ENCODE assay signal across 1 cellular context in the genomic region with DNA sequence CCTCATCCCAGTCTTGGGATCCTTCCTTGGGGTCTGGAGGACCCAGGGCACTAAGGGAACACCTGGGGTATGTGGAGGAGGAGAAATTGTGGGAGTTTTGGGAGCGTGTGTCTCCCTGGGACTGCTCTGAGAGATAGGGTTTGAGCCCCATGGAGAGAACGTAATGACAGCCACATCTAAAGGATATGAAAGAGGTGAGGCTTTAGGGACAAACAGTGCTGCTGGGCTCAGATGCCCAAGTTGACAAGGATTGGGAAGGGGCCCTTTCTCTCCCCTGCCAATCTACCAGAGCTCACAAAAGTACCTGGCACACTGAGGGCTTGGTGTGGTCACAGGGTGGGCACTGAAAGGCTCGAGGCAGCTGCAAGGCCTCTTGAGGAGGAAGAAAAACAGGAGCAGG.
TF ChIP-seq lines count a peak whose summit lies in the region.

No MANE protein-coding gene starts in this region.

TF ChIP-seq in HepG2, 621 proteins besides CTCF, POLR2A, EP300 and RAD21:
- no peak for TF ChIP-seq FOSL2 (CRISPR knock-in tag; IDR thresholded peaks at IDR 0.05)
- TF ChIP-seq SALL1 (CRISPR knock-in tag; IDR thresholded peaks at IDR 0.05) = no peak
- TF ChIP-seq, protein P1, sequence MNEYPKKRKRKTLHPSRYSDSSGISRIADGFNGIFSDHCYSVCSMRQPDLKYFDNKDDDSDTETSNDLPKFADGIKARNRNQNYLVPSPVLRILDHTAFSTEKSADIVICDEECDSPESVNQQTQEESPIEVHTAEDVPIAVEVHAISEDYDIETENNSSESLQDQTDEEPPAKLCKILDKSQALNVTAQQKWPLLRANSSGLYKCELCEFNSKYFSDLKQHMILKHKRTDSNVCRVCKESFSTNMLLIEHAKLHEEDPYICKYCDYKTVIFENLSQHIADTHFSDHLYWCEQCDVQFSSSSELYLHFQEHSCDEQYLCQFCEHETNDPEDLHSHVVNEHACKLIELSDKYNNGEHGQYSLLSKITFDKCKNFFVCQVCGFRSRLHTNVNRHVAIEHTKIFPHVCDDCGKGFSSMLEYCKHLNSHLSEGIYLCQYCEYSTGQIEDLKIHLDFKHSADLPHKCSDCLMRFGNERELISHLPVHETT (CRISPR knock-in tag; conservative IDR thresholded peaks at IDR 0.05) = no peak
- no peak for TF ChIP-seq SOX5 (CRISPR knock-in tag; IDR thresholded peaks at IDR 0.05; ENCODE audit: borderline replicate concordance)
- no peak for TF ChIP-seq HDAC6 (IDR thresholded peaks at IDR 0.05; ENCODE audit: low read depth, low read length)
- TF ChIP-seq ZNF563 (CRISPR knock-in tag; IDR thresholded peaks at IDR 0.05) = no peak
- TF ChIP-seq HMG20A (CRISPR knock-in tag; IDR thresholded peaks at IDR 0.05; ENCODE audit: borderline replicate concordance) = no peak
- no peak for TF ChIP-seq ZNF564 (CRISPR knock-in tag; IDR thresholded peaks at IDR 0.05)
- TF ChIP-seq, protein P2, sequence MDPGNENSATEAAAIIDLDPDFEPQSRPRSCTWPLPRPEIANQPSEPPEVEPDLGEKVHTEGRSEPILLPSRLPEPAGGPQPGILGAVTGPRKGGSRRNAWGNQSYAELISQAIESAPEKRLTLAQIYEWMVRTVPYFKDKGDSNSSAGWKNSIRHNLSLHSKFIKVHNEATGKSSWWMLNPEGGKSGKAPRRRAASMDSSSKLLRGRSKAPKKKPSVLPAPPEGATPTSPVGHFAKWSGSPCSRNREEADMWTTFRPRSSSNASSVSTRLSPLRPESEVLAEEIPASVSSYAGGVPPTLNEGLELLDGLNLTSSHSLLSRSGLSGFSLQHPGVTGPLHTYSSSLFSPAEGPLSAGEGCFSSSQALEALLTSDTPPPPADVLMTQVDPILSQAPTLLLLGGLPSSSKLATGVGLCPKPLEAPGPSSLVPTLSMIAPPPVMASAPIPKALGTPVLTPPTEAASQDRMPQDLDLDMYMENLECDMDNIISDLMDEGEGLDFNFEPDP (CRISPR knock-in tag; conservative IDR thresholded peaks at IDR 0.05) = no peak
- TF ChIP-seq SMYD3 (CRISPR knock-in tag; IDR thresholded peaks at IDR 0.05) = no peak
- TF ChIP-seq FOXC1 (CRISPR knock-in tag; IDR thresholded peaks at IDR 0.05; ENCODE audit: borderline replicate concordance) = no peak
- TF ChIP-seq, protein P3, sequence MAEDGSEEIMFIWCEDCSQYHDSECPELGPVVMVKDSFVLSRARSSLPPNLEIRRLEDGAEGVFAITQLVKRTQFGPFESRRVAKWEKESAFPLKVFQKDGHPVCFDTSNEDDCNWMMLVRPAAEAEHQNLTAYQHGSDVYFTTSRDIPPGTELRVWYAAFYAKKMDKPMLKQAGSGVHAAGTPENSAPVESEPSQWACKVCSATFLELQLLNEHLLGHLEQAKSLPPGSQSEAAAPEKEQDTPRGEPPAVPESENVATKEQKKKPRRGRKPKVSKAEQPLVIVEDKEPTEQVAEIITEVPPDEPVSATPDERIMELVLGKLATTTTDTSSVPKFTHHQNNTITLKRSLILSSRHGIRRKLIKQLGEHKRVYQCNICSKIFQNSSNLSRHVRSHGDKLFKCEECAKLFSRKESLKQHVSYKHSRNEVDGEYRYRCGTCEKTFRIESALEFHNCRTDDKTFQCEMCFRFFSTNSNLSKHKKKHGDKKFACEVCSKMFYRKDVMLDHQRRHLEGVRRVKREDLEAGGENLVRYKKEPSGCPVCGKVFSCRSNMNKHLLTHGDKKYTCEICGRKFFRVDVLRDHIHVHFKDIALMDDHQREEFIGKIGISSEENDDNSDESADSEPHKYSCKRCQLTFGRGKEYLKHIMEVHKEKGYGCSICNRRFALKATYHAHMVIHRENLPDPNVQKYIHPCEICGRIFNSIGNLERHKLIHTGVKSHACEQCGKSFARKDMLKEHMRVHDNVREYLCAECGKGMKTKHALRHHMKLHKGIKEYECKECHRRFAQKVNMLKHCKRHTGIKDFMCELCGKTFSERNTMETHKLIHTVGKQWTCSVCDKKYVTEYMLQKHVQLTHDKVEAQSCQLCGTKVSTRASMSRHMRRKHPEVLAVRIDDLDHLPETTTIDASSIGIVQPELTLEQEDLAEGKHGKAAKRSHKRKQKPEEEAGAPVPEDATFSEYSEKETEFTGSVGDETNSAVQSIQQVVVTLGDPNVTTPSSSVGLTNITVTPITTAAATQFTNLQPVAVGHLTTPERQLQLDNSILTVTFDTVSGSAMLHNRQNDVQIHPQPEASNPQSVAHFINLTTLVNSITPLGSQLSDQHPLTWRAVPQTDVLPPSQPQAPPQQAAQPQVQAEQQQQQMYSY (CRISPR knock-in tag; IDR thresholded peaks at IDR 0.05) = no peak
- TF ChIP-seq, protein P4, sequence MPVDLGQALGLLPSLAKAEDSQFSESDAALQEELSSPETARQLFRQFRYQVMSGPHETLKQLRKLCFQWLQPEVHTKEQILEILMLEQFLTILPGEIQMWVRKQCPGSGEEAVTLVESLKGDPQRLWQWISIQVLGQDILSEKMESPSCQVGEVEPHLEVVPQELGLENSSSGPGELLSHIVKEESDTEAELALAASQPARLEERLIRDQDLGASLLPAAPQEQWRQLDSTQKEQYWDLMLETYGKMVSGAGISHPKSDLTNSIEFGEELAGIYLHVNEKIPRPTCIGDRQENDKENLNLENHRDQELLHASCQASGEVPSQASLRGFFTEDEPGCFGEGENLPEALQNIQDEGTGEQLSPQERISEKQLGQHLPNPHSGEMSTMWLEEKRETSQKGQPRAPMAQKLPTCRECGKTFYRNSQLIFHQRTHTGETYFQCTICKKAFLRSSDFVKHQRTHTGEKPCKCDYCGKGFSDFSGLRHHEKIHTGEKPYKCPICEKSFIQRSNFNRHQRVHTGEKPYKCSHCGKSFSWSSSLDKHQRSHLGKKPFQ (CRISPR knock-in tag; IDR thresholded peaks at IDR 0.05; ENCODE audit: insufficient replicate concordance) = no peak
